ENCODE assay signal across 1 cellular context in genomic region chr17:2070241-2071023, GRCh38.
A peak's percentile ranks its signal among the peaks of the same experiment; 100 is the strongest.
TF ChIP-seq lines count a peak whose summit lies in the region.

No MANE protein-coding gene starts in this region.

TF ChIP-seq in GM12878, 131 proteins besides CTCF, POLR2A, EP300 and RAD21 (continues in another document):
- TF ChIP-seq JUNB (IDR thresholded peaks at IDR 0.05) (peak; percentile 99), RELA (IDR thresholded peaks at IDR 0.05; ENCODE audit: borderline replicate concordance, partially characterized antibody) (peak; percentile 86), CHD1 (IDR thresholded peaks at IDR 0.05; ENCODE audit: low read depth, low read length) (no peak), SIN3A (IDR thresholded peaks at IDR 0.05; ENCODE audit: low read depth, low read length) (peak; percentile 41; the same call in 1 of the 2 replicates), ZNF687 (IDR thresholded peaks at IDR 0.05) (peak; percentile 88), SRF (IDR thresholded peaks at IDR 0.05; ENCODE audit: low read depth in 2 of 2, low read length in 2 of 2) (peak in 1 of 2 experiments; percentile 75; a peak in 2 of 4 replicates), ZBTB4 (CRISPR knock-in tag; IDR thresholded peaks at IDR 0.05) (no peak), NR2C1 (IDR thresholded peaks at IDR 0.05) (peak; percentile 63), ASH2L (IDR thresholded peaks at IDR 0.05; ENCODE audit: borderline replicate concordance, low read depth) (no peak), BCL3 (IDR thresholded peaks at IDR 0.05; ENCODE audit: borderline replicate concordance, insufficient read depth, low read depth, low read length, poor library complexity, severe bottlenecking) (peak; percentile 99), TCF3 (IDR thresholded peaks at IDR 0.05; ENCODE audit: borderline replicate concordance, insufficient read depth, low read depth, low read length) (peak; percentile 99), LARP7 (IDR thresholded peaks at IDR 0.05) (no peak; the same call in none of the 2 replicates), ZBTB11 (CRISPR knock-in tag; IDR thresholded peaks at IDR 0.05) (no peak), E4F1 (IDR thresholded peaks at IDR 0.05; ENCODE audit: borderline replicate concordance, partially characterized antibody) (no peak), RCOR1 (conservative IDR thresholded peaks at IDR 0.05; ENCODE audit: low read depth, low read length) (no peak), CHD2 (IDR thresholded peaks at IDR 0.05; ENCODE audit: borderline replicate concordance, low read depth, low read length) (peak; percentile 91), POU2F2 (IDR thresholded peaks at IDR 0.05; ENCODE audit: borderline replicate concordance, low read depth, low read length) (peak; percentile 94), PKNOX1 (IDR thresholded peaks at IDR 0.05) (peak; percentile 63), NBN (IDR thresholded peaks at IDR 0.05) (peak; percentile 89), DPF2 (IDR thresholded peaks at IDR 0.05) (peak; percentile 99), SP1 (IDR thresholded peaks at IDR 0.05; ENCODE audit: low read depth, low read length) (peak; percentile 96), MAX (IDR thresholded peaks at IDR 0.05; ENCODE audit: low read depth, low read length) (peak; percentile 12; the same call in 1 of the 2 replicates), USF2 (IDR thresholded peaks at IDR 0.05; ENCODE audit: borderline replicate concordance, low read depth, low read length) (no peak), HCFC1 (IDR thresholded peaks at IDR 0.05; ENCODE audit: low read length) (no peak), PBX3 (IDR thresholded peaks at IDR 0.05; ENCODE audit: insufficient replicate concordance, low read depth, low read length) (peak; percentile 16), RELB (IDR thresholded peaks at IDR 0.05; ENCODE audit: low read depth) (peak; percentile 83; the same call in 1 of the 2 replicates), HDAC6 (IDR thresholded peaks at IDR 0.05; ENCODE audit: unreplicated experiment) (no peak), ZBED1 (IDR thresholded peaks at IDR 0.05; ENCODE audit: borderline replicate concordance) (peak; percentile 99), ZNF217 (IDR thresholded peaks at IDR 0.05) (0 out of 2 replicates have a peak, but pooled peaks have one; percentile 86), RUNX3 (IDR thresholded peaks at IDR 0.05; ENCODE audit: low read length) (peak; percentile 94)
